In the genomic region with DNA sequence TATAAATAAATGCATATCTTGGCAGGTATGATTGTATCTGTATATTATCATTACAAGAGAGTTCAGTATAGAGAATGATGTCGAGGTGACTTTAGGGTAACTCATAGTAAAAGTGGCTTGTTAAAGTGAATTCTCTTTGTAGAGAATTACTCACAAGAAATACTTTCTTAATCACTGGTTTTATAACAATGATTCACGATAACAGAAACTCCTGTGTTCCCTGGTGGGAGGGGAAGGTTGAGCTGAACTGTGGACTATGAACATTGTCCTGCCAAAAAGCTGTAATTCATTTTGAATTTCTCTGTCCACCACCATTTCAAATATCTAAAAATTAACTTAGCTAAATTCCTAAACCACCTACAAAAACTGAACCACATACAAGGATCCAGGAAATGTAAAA, we compare ENCODE assay signal across 15 cellular contexts.
DNase-seq lines count a peak whose midpoint lies in the region; ATAC-seq lines count a peak whose summit lies in the region.
"Had no signal": no experiment of that assay in that cellular context is flagged by ENCODE, and none has a peak within 500 bp of the region (broad histone marks: within the 10 kb centered on the region; RNA-seq: fewer than 3 reads in every experiment).

No MANE protein-coding gene starts in this region.

- peaks cover 20% of the 10 kb centered on the region for H3K4me1 ChIP-seq in adipocyte (ENCODE audit: control insufficient read depth, insufficient read depth, low read length)
- H3K4me1 ChIP-seq: SJCRH30 had no signal

- peaks cover 15% of the 10 kb centered on the region for H3K36me3 ChIP-seq in adipocyte (ENCODE audit: control insufficient read depth, insufficient read depth, low read length, severe bottlenecking)
- H3K36me3 ChIP-seq: SJCRH30 had no signal

- peak overlapping the region; percentile 13 for H3K9ac ChIP-seq in adipocyte (ENCODE audit: low read length)
- H3K9ac ChIP-seq: BLaER1 treated with 17β-estradiol and CSF1 and Interleukin-3, amounts not matched to agents 10 nM and 100 nM had no signal

- no peaks in the 10 kb centered on the region for H3K9me3 ChIP-seq in adipocyte (ENCODE audit: control insufficient read depth, low read length)
- H3K9me3 ChIP-seq: BLaER1 treated with 17β-estradiol and CSF1 and Interleukin-3, amounts not matched to agents 10 nM and 100 nM; SJCRH30 had no signal

- H3K4me3 ChIP-seq in adipocyte (ENCODE audit: low read length) = peak overlapping the region; percentile 12
- H3K4me3 ChIP-seq: BLaER1 treated with 17β-estradiol and CSF1 and Interleukin-3, amounts not matched to agents 10 nM and 100 nM; SJCRH30; skin epidermis had no signal

- DNase-seq in stimulated activated CD4-positive, alpha-beta T cell treated with anti-CD3 and anti-CD28 coated beads, Interleukin-1b, Interleukin-23, amount 100 ng/mL, for 48 hours = peak; percentile 9
- DNase-seq in stimulated activated CD4-positive, alpha-beta T cell treated with anti-CD3 and anti-CD28 coated beads, Interleukin-4, amount 100 ng/mL, for 1 hour = no peak
- DNase-seq in adipocyte (ENCODE audit: low read depth) (peak; percentile 37), kidney tubule cell (ENCODE audit: low spot score) (peak; percentile 83), NCI-H187 (lab: John Stamatoyannopoulos, UW) (no peak)
- DNase-seq: central memory CD4-positive, alpha-beta T cell; erythroblast; NCI-H1105 treated with DMSO at 0.1 percent for 48 hours; NCI-H526 treated with DMSO at 0.1 percent for 48 hours; SJCRH30 had no signal

- ATAC-seq in GM18873 (IDR thresholded peaks at IDR 0.05; ENCODE audit: low FRiP score, unreplicated experiment) (no peak), GM21360 (IDR thresholded peaks at IDR 0.05; ENCODE audit: unreplicated experiment) (no peak), HG03175 (IDR thresholded peaks at IDR 0.05; ENCODE audit: unreplicated experiment) (no peak)

- H3K27me3 ChIP-seq in adipocyte (replicated peaks; ENCODE audit: control insufficient read depth, insufficient read depth, low read length) = no peaks in the 10 kb centered on the region
- H3K27me3 ChIP-seq: BLaER1 treated with 17β-estradiol and CSF1 and Interleukin-3, amounts not matched to agents 10 nM and 100 nM; SJCRH30 had no signal

Comparison
In these comparisons a context has a peak if more than half of its experiments do, and no peak if none do; other contexts are left out.
1. DNase-seq: peak in stimulated activated CD4-positive, alpha-beta T cell treated with anti-CD3 and anti-CD28 coated beads, Interleukin-1b, Interleukin-23, amount 100 ng/mL, for 48 hours (single experiment), adipocyte (single experiment) and kidney tubule cell (single experiment); none in stimulated activated CD4-positive, alpha-beta T cell treated with anti-CD3 and anti-CD28 coated beads, Interleukin-4, amount 100 ng/mL, for 1 hour (single experiment) and NCI-H187 (0 of 2).